17 cellular contexts compared by ENCODE assay signal in genomic region chr12:106724934-106725333, GRCh38. TPM values are rescaled to one million over a fixed set of nuclear protein-coding genes. Genes with fewer than 3 reads are reported as not detected.
DNase-seq lines count a peak whose midpoint lies in the region; ATAC-seq and TF ChIP-seq lines count a peak whose summit lies in the region.
"Had no signal": no experiment of that assay in that cellular context is flagged by ENCODE, and none has a peak within 500 bp of the region (broad histone marks: within the 10 kb centered on the region; RNA-seq: fewer than 3 reads in every experiment).

No MANE protein-coding gene starts in this region.

- ATAC-seq in GM18502 (IDR thresholded peaks at IDR 0.05; ENCODE audit: poor library complexity, unreplicated experiment) (no peak), HG02798 (IDR thresholded peaks at IDR 0.05; ENCODE audit: poor library complexity, unreplicated experiment) (no peak)
- ATAC-seq: A549; CD8-positive, alpha-beta T cell had no signal

- no peaks in the 10 kb centered on the region for H3K36me3 ChIP-seq in HEK293 (ENCODE audit: control insufficient read depth in 2 of 2, insufficient read depth in 1 of 2, low read length in 2 of 2)
- H3K36me3 ChIP-seq: BLaER1 treated with 17β-estradiol and CSF1 and Interleukin-3, amounts not matched to agents 10 nM and 100 nM had no signal

- TF ChIP-seq CTCF in HEK293 (tag by site-specific recombination; IDR thresholded peaks at IDR 0.05): no peak
- TF ChIP-seq CTCF in fibroblast of villous mesenchyme (IDR thresholded peaks at IDR 0.05; ENCODE audit: insufficient read depth, low read depth, low read length): no peak

- DNase-seq in NCI-H69 (lab: John Stamatoyannopoulos, UW) (peak; percentile 33), fibroblast of villous mesenchyme (ENCODE audit: low read depth) (peak; percentile 90), medulla oblongata (ENCODE audit: extremely low spot score) (no peak)
- DNase-seq: AML-193; Caco-2; Calu3; CD4-positive, alpha-beta T cell; CD8-positive, alpha-beta T cell; DMS79 treated with DMSO at 0.1 percent for 48 hours; GF-D8 had no signal

- POLR2A ChIA-PET in HEK293 (lab: Yijun Ruan, JAX): no interaction called here

- no peak overlapping the region for H3K27ac ChIP-seq in HEK293 (ENCODE audit: extremely low read depth, low read depth, low read length)
- H3K27ac ChIP-seq: 22Rv1; A549; BLaER1 treated with 17β-estradiol and CSF1 and Interleukin-3, amounts not matched to agents 10 nM and 100 nM; C4-2B had no signal

- CTCF ChIA-PET in HEK293 (lab: Yijun Ruan, JAX): interaction anchor here (0.6 to 0.9 kb wide), 3 partner anchors 14 to 354 kb away, joined by 3 to 4 read pairs (median 3); no protein-coding TSS in a partner anchor

- H3K4me3 ChIP-seq in HEK293 (ENCODE audit: low read depth, low read length): no peak overlapping the region
- no peak overlapping the region for H3K4me3 ChIP-seq in fibroblast of villous mesenchyme (ENCODE audit: low read depth, low read length)
- H3K4me3 ChIP-seq: A549; BLaER1 treated with 17β-estradiol and CSF1 and Interleukin-3, amounts not matched to agents 10 nM and 100 nM had no signal

- no peaks in the 10 kb centered on the region for H3K9me3 ChIP-seq in HEK293 (ENCODE audit: control insufficient read depth, insufficient read depth, low read depth, low read length)
- H3K9me3 ChIP-seq: A549; BLaER1 treated with 17β-estradiol and CSF1 and Interleukin-3, amounts not matched to agents 10 nM and 100 nM; Caco-2 had no signal

- H3K4me1 ChIP-seq in HEK293 (ENCODE audit: control insufficient read depth, insufficient read depth, low read length): no peaks in the 10 kb centered on the region
- H3K4me1 ChIP-seq: A549; BLaER1 treated with 17β-estradiol and CSF1 and Interleukin-3, amounts not matched to agents 10 nM and 100 nM; Caco-2 had no signal

TF ChIP-seq in HEK293, 187 proteins besides CTCF, POLR2A, EP300 and RAD21 (continues in another document):
- peak; percentile 58 for TF ChIP-seq PRDM6 (tag by site-specific recombination; IDR thresholded peaks at IDR 0.05)
- TF ChIP-seq FEZF1 (tag by site-specific recombination; IDR thresholded peaks at IDR 0.05): peak; percentile 48; the same call in 1 of the 2 replicates
- TF ChIP-seq ZNF169 (tag by site-specific recombination; IDR thresholded peaks at IDR 0.05): no peak
- TF ChIP-seq ZNF596 (tag by site-specific recombination; IDR thresholded peaks at IDR 0.05): no peak
- no peak for TF ChIP-seq ZNF18 (tag by site-specific recombination; IDR thresholded peaks at IDR 0.05)
- TF ChIP-seq ZFP37 (tag by site-specific recombination; IDR thresholded peaks at IDR 0.05): no peak
- TF ChIP-seq ZBTB7A (tag by site-specific recombination; IDR thresholded peaks at IDR 0.05; ENCODE audit: low read depth): no peak
- no peak for TF ChIP-seq ZNF449 (tag by site-specific recombination; IDR thresholded peaks at IDR 0.05)
- no peak for TF ChIP-seq ZBTB20 (tag by site-specific recombination; IDR thresholded peaks at IDR 0.05)
- TF ChIP-seq HOXA7 (CRISPR knock-in tag; IDR thresholded peaks at IDR 0.05; ENCODE audit: borderline replicate concordance): no peak
- peak; percentile 34; the same call in 1 of the 2 replicates for TF ChIP-seq ZNF366 (tag by site-specific recombination; conservative IDR thresholded peaks at IDR 0.05)
- no peak for TF ChIP-seq BCL11B (tag by site-specific recombination; IDR thresholded peaks at IDR 0.05; ENCODE audit: low read depth)
- TF ChIP-seq EGR2 (tag by site-specific recombination; IDR thresholded peaks at IDR 0.05; ENCODE audit: low read depth): no peak
- TF ChIP-seq ZBTB8A (tag by site-specific recombination; IDR thresholded peaks at IDR 0.05): 0 out of 2 replicates have a peak, but pooled peaks have one; percentile 30
- no peak for TF ChIP-seq ZNF26 (tag by site-specific recombination; IDR thresholded peaks at IDR 0.05)
- no peak for TF ChIP-seq KLF17 (tag by site-specific recombination; IDR thresholded peaks at IDR 0.05)

RNA-seq across cellular contexts. Expression of gene RIC8B, which starts 49.5 kb away (rescaled TPM):
- total RNA-seq in fibroblast of villous mesenchyme: 12.6 and 15.1 TPM in 2 replicates
